In genomic region chr22:45007247-45007945, GRCh38 we compare ENCODE assay signal across 9 cellular contexts. TPM values are rescaled to one million over a fixed set of nuclear protein-coding genes. Genes with fewer than 3 reads are reported as not detected.
DNase-seq lines count a peak whose midpoint lies in the region; ATAC-seq and TF ChIP-seq lines count a peak whose summit lies in the region.
"Had no signal": no experiment of that assay in that cellular context is flagged by ENCODE, and none has a peak within 500 bp of the region (broad histone marks: within the 10 kb centered on the region; RNA-seq: fewer than 3 reads in every experiment).

No MANE protein-coding gene starts in this region.

- TF ChIP-seq EP300 in upper lobe of left lung (IDR thresholded peaks at IDR 0.05), result no peak

- H3K4me1 ChIP-seq in upper lobe of left lung, result peaks cover 28 to 46% (median 35%) of the 10 kb centered on the region in 4 donors

- peaks cover 59% of the 10 kb centered on the region for H3K27me3 ChIP-seq in brain microvascular endothelial cell (replicated peaks)
- peaks cover 3% of the 10 kb centered on the region for H3K27me3 ChIP-seq in layer of hippocampus (ENCODE audit: control insufficient read depth, insufficient read depth, low read length)
- H3K27me3 ChIP-seq in upper lobe of left lung, result peaks cover 0 to 47% (median 27%) of the 10 kb centered on the region in 4 donors

- ATAC-seq in upper lobe of left lung (ENCODE audit: low FRiP score in 2 of 2) (peak in 1 of 2 donors; percentile 40), HG03196 (IDR thresholded peaks at IDR 0.05; ENCODE audit: unreplicated experiment) (no peak)

- 0 to 2% methylated on average over 13 to 26 of the region's 91 CpGs for WGBS in upper lobe of left lung, 2 donors

- peak; percentile 11 to 19 for DNase-seq in activated CD4-positive, alpha-beta T cell treated with anti-CD3 and anti-CD28 coated beads, Interleukin-2, amount 50 U/mL, for 48 hours
- no peak for DNase-seq in activated CD4-positive, alpha-beta T cell treated with anti-CD3 and anti-CD28 coated beads for 1 hour
- DNase-seq in brain microvascular endothelial cell, result peak; percentile 2
- peak in 1 of 2 donors; percentile 86 for DNase-seq in upper lobe of left lung
- DNase-seq in NCI-H1436 (lab: John Stamatoyannopoulos, UW), result no peak
- no peak for DNase-seq in HT-29 (ENCODE audit: low spot score)

- H3K4me3 ChIP-seq in brain microvascular endothelial cell (ENCODE audit: low read depth, low read length) (no peak overlapping the region), upper lobe of left lung (peak overlapping the region in 3 of 4 donors; percentile 39 to 53 (median 49))

- TF ChIP-seq CTCF in brain microvascular endothelial cell (IDR thresholded peaks at IDR 0.05; ENCODE audit: low read depth, low read length, missing control alignments), result no peak
- no peak for TF ChIP-seq CTCF in upper lobe of left lung (IDR thresholded peaks at IDR 0.05)

- in situ Hi-C loops in brain microvascular endothelial cell (cut with HindIII; ENCODE audit: low pct_ligation_motif_present, low sequenced_read_pairs), result no loop called here

- TF ChIP-seq POLR2A in upper lobe of left lung (IDR thresholded peaks at IDR 0.05), result no peak

- H3K27ac ChIP-seq in brain microvascular endothelial cell, result no peak overlapping the region
- peak overlapping the region; percentile 73 for H3K27ac ChIP-seq in layer of hippocampus (ENCODE audit: low read depth, low read length)
- peak overlapping the region in 1 of 4 donors; percentile 47 for H3K27ac ChIP-seq in upper lobe of left lung
- H3K27ac ChIP-seq: C4-2B had no signal

- no peaks in the 10 kb centered on the region for H3K9me3 ChIP-seq in upper lobe of left lung

- no peaks in the 10 kb centered on the region for H3K36me3 ChIP-seq in brain microvascular endothelial cell (replicated peaks)
- H3K36me3 ChIP-seq in upper lobe of left lung, result no peaks in the 10 kb centered on the region

RNA-seq across cellular contexts. Expression of gene PHF21B, which starts 2.4 kb away (rescaled TPM):
- under 1 TPM in 2 of 6 donors, not detected in 4; 0.06 to 0.24 TPM for total RNA-seq in upper lobe of left lung
- not detected in 2 replicates for total RNA-seq in HT-29 (2014; rRNA removed; shearing (Covaris generic))

Comparison
In these comparisons a context has a peak if more than half of its experiments do, and no peak if none do; other contexts are left out.
1. DNase-seq: peak in activated CD4-positive, alpha-beta T cell treated with anti-CD3 and anti-CD28 coated beads, Interleukin-2, amount 50 U/mL, for 48 hours (2 of 2) and brain microvascular endothelial cell (single experiment); none in activated CD4-positive, alpha-beta T cell treated with anti-CD3 and anti-CD28 coated beads for 1 hour (single experiment), NCI-H1436 (single experiment) and HT-29 (single experiment).